ENCODE assay signal across 8 cellular contexts in genomic region chr2:176188218-176188968, GRCh38. TPM values are rescaled to one million over a fixed set of nuclear protein-coding genes. Genes with fewer than 3 reads are reported as not detected.
A peak's percentile ranks its signal among the peaks of the same experiment; 100 is the strongest.
DNase-seq lines count a peak whose midpoint lies in the region; ATAC-seq, FAIRE-seq and TF ChIP-seq lines count a peak whose summit lies in the region.

HOXD1 (plus strand) TSS chr2:176188668; CDS start chr2:176188802, 134 bp downstream.

- H3K4me1 ChIP-seq in endothelial cell of umbilical vein (ENCODE audit: control insufficient read depth, extremely low read depth, insufficient read depth, low read length) (peaks cover 33% of the 10 kb centered on the region), mucosa of descending colon (ENCODE audit: low read depth) (peaks cover 22% of the 10 kb centered on the region)

- no peaks in the 10 kb centered on the region for H3K9me3 ChIP-seq in endothelial cell of umbilical vein (replicated peaks; ENCODE audit: control insufficient read depth, insufficient read depth, low read length)
- no peaks in the 10 kb centered on the region for H3K9me3 ChIP-seq in mucosa of descending colon

- H4K20me1 ChIP-seq in endothelial cell of umbilical vein (replicated peaks; ENCODE audit: control insufficient read depth, extremely low read depth, insufficient read depth, low read length), result no peaks in the 10 kb centered on the region

- H3K36me3 ChIP-seq in endothelial cell of umbilical vein (ENCODE audit: control insufficient read depth in 2 of 2, extremely low read depth in 1 of 2, insufficient read depth in 2 of 2, low read length in 2 of 2) (no peaks in the 10 kb centered on the region), mucosa of descending colon (ENCODE audit: low read depth) (no peaks in the 10 kb centered on the region)

- POLR2A ChIA-PET in endothelial cell of umbilical vein (lab: Charles Lee), result interaction anchor here (0.7 to 1.1 kb wide), 3 partner anchors 10 to 49 kb away, joined by 5 to 15 read pairs (median 6); no protein-coding TSS in a partner anchor

- H3K9ac ChIP-seq in endothelial cell of umbilical vein (replicated peaks; ENCODE audit: extremely low read depth, insufficient read depth, low read length), result peak within 1 kb of the TSS; percentile 78

- peak; percentile 53 for FAIRE-seq in endothelial cell of umbilical vein (lab: Jason Lieb, UNC)
- no peak for FAIRE-seq in urothelium cell line (lab: Jason Lieb, UNC)

- no peaks in the 10 kb centered on the region for H3K9me1 ChIP-seq in endothelial cell of umbilical vein (replicated peaks; ENCODE audit: control insufficient read depth, extremely low read depth, insufficient read depth, low read length)

- intact Hi-C loops in endothelial cell of umbilical vein (cut with micrococcal nuclease), result loop anchor here (1.0 to 5.0 kb wide), 8 partner anchors 10 to 464 kb away; no protein-coding TSS in a partner anchor
- intact Hi-C loops in mucosa of descending colon (cut with DNase I, micrococcal nuclease), result no loop called here

- peak within 1 kb of the TSS; percentile 74 for H3K27ac ChIP-seq in endothelial cell of umbilical vein (ENCODE audit: insufficient read depth, low read depth, low read length)

- TF ChIP-seq CTCF in endothelial cell of umbilical vein (IDR thresholded peaks at IDR 0.05; ENCODE audit: extremely low read depth in 1 of 2, insufficient read depth in 1 of 2, low read depth in 1 of 2, low read length in 2 of 2), result no peak
- TF ChIP-seq CTCF in mucosa of descending colon (IDR thresholded peaks at IDR 0.05), result no peak

- H3K4me3 ChIP-seq in endothelial cell of umbilical vein (replicated peaks in 1 of 3; ENCODE audit: insufficient read depth in 1 of 3, low read depth in 1 of 3, low read length in 3 of 3), result peak within 1 kb of the TSS; percentile 86 to 96 (median 93)
- peak within 1 kb of the TSS; percentile 52 for H3K4me3 ChIP-seq in mucosa of descending colon

- H3K4me2 ChIP-seq in endothelial cell of umbilical vein (ENCODE audit: insufficient read depth, low read length), result peak within 1 kb of the TSS; percentile 98

- peak within 1 kb of the TSS; percentile 95 for H2AFZ ChIP-seq in endothelial cell of umbilical vein (ENCODE audit: low read depth, low read length)

- CTCF ChIA-PET in endothelial cell of umbilical vein (lab: Charles Lee), result interaction anchor here (0.9 to 6.6 kb wide), 9 partner anchors 9 to 449 kb away, joined by 3 to 59 read pairs (median 5); no protein-coding TSS in a partner anchor

- dilution Hi-C loops in endothelial cell of umbilical vein (cut with MboI; ENCODE audit: extremely low pct_ligation_motif_present, low sequenced_read_pairs), result no loop called here

- H3K79me2 ChIP-seq in endothelial cell of umbilical vein (ENCODE audit: control insufficient read depth, insufficient read depth, low read length), result peaks cover 4% of the 10 kb centered on the region

- DNase-seq in COR-L47 (lab: John Stamatoyannopoulos, UW) (peak; percentile 68), SK-N-DZ (ENCODE audit: low spot score) (peak; percentile 64), endothelial cell of umbilical vein (ENCODE audit: low read depth, low spot score) (peak; percentile 83), mucosa of descending colon (peak; percentile 80 to 89 (median 84)), urothelium cell line (ENCODE audit: low spot score) (peak; percentile 86), occipital lobe (lab: John Stamatoyannopoulos, UW) (no peak)

- no peaks in the 10 kb centered on the region for H3K27me3 ChIP-seq in endothelial cell of umbilical vein (ENCODE audit: control insufficient read depth in 2 of 2, insufficient read depth in 2 of 2, low read length in 2 of 2)

- TF ChIP-seq POLR2A in endothelial cell of umbilical vein (IDR thresholded peaks at IDR 0.05; ENCODE audit: low read depth, low read length), result peak; percentile 86

- ATAC-seq in HG02610 (IDR thresholded peaks at IDR 0.05; ENCODE audit: unreplicated experiment) (peak; percentile 46), mucosa of descending colon (peak; percentile 91), GM18858 (IDR thresholded peaks at IDR 0.05; ENCODE audit: unreplicated experiment) (no peak)

- no TSS peak for BruUV-seq in endothelial cell of umbilical vein (replicated peaks; lab: Mats Ljungman, UMichigan)

TF ChIP-seq in endothelial cell of umbilical vein, 7 proteins besides CTCF, POLR2A, EP300 and RAD21:
- peak; percentile 87 for TF ChIP-seq POLR2AphosphoS5 (IDR thresholded peaks at IDR 0.05; ENCODE audit: insufficient read depth, low read depth, low read length)
- no peak for TF ChIP-seq EZH2 (IDR thresholded peaks at IDR 0.05; ENCODE audit: borderline replicate concordance, low read depth, low read length, severe bottlenecking)
- TF ChIP-seq MAX (IDR thresholded peaks at IDR 0.05; ENCODE audit: insufficient read depth, insufficient read length), result peak; percentile 95
- no peak for TF ChIP-seq MYC (IDR thresholded peaks at IDR 0.05; ENCODE audit: low read depth, low read length)
- TF ChIP-seq FOS (IDR thresholded peaks at IDR 0.05; ENCODE audit: borderline replicate concordance, insufficient read depth, low read length), result no peak
- no peak for TF ChIP-seq GATA2 (IDR thresholded peaks at IDR 0.05; ENCODE audit: insufficient read depth, insufficient read length, low read depth, low read length)
- no peak for TF ChIP-seq JUN (IDR thresholded peaks at IDR 0.05; ENCODE audit: borderline replicate concordance, insufficient read depth, insufficient read length, low read depth)
TF ChIP-seq in endothelial cell of umbilical vein: peak in this region for 2.

RNA-seq across cellular contexts. Expression of gene HOXD1, which starts in this region (rescaled TPM):
- 0.66 and 1.1 TPM in 2 replicates for polyA plus RNA-seq in SK-N-DZ (2014; cell fraction: cytosol; rRNA removed)
- polyA plus RNA-seq in SK-N-DZ (2014; cell fraction: nucleus; rRNA removed), result 2.0 and 2.8 TPM in 2 replicates
- total RNA-seq in endothelial cell of umbilical vein (10.4 and 14.1 TPM in 2 replicates), mucosa of descending colon (1 to 10 TPM; 2.2 to 5.9 (median 4.6) TPM), occipital lobe (not detected)
- polyA plus RNA-seq in endothelial cell of umbilical vein, result 6.6 and 8.7 TPM in 2 replicates
- polyA plus RNA-seq in endothelial cell of umbilical vein (2011; cell fraction: cytosol; rRNA removed), result 5.8 and 6.1 TPM in 2 replicates
- polyA plus RNA-seq in endothelial cell of umbilical vein (2011; cell fraction: nucleus; rRNA removed), result 12.7 and 15.6 TPM in 2 replicates
- polyA plus RNA-seq in endothelial cell of umbilical vein (2012), result 12.0 and 23.9 TPM in 2 replicates
- polyA minus RNA-seq in endothelial cell of umbilical vein, result 2.2 and 3.5 TPM in 2 replicates
- polyA minus RNA-seq in endothelial cell of umbilical vein (2011; cell fraction: cytosol; rRNA and poly(A)+ RNA removed), result not detected
- polyA minus RNA-seq in endothelial cell of umbilical vein (2011; cell fraction: nucleus; rRNA and poly(A)+ RNA removed), result 3.4 and 3.5 TPM in 2 replicates
